In genomic region chr10:95761939-95762492, GRCh38 we compare ENCODE assay signal across 24 cellular contexts. TPM values are rescaled to one million over a fixed set of nuclear protein-coding genes. Genes with fewer than 3 reads are reported as not detected.
DNase-seq lines count a peak whose midpoint lies in the region; ATAC-seq and TF ChIP-seq lines count a peak whose summit lies in the region.
"Had no signal": no experiment of that assay in that cellular context is flagged by ENCODE, and none has a peak within 500 bp of the region (broad histone marks: within the 10 kb centered on the region; RNA-seq: fewer than 3 reads in every experiment).

No MANE protein-coding gene starts in this region.

- H3K27ac ChIP-seq in gastroesophageal sphincter (peak overlapping the region in 3 of 4 donors; percentile 36 to 55 (median 54)), tibial artery (peak overlapping the region; percentile 48 to 57)
- H3K27ac ChIP-seq: PC-9, right lobe of liver, SJCRH30 had no signal

- peaks cover 12% of the 10 kb centered on the region for H3K36me3 Mint-ChIP-seq in activated CD4-positive, alpha-beta T cell treated with anti-CD3 and anti-CD28 coated beads, Interleukin-2, amount 10 ng/mL, durations not matched to agents 24 days and 14 days (ENCODE audit: low read depth)
- H3K36me3 Mint-ChIP-seq in T-helper 2 cell treated with Interferon-gamma antibody and Interleukin-4, amounts not matched to agents 5 μg/mL and 100 μg/mL, for 36 hours (ENCODE audit: low read depth): peaks cover 26% of the 10 kb centered on the region

- H3K9me3 Mint-ChIP-seq in activated CD4-positive, alpha-beta T cell treated with anti-CD3 and anti-CD28 coated beads, Interleukin-2, amount 10 ng/mL, durations not matched to agents 24 days and 14 days: peaks cover 7% of the 10 kb centered on the region
- H3K9me3 Mint-ChIP-seq in T-helper 2 cell treated with Interferon-gamma antibody and Interleukin-4, amounts not matched to agents 5 μg/mL and 100 μg/mL, for 36 hours: peaks cover 15% of the 10 kb centered on the region

- TF ChIP-seq POLR2A in gastroesophageal sphincter (IDR thresholded peaks at IDR 0.05): no peak

- peaks cover 2% of the 10 kb centered on the region for H3K27me3 Mint-ChIP-seq in activated CD4-positive, alpha-beta T cell treated with anti-CD3 and anti-CD28 coated beads, Interleukin-2, amount 10 ng/mL, durations not matched to agents 24 days and 14 days
- H3K27me3 Mint-ChIP-seq in T-helper 2 cell treated with Interferon-gamma antibody and Interleukin-4, amounts not matched to agents 5 μg/mL and 100 μg/mL, for 36 hours (ENCODE audit: low read depth): peaks cover 2% of the 10 kb centered on the region

- no peak for TF ChIP-seq CTCF in gastroesophageal sphincter (IDR thresholded peaks at IDR 0.05)
- no peak for TF ChIP-seq CTCF in tibial artery (IDR thresholded peaks at IDR 0.05)

- H3K4me3 ChIP-seq in gastroesophageal sphincter (no peak overlapping the region), tibial artery (no peak overlapping the region)
- H3K4me3 ChIP-seq: ascending aorta, PC-9, right lobe of liver, SJCRH30 had no signal

- peak overlapping the region; percentile 71 for H3K27ac Mint-ChIP-seq in activated CD4-positive, alpha-beta T cell treated with anti-CD3 and anti-CD28 coated beads, Interleukin-2, amount 10 ng/mL, durations not matched to agents 24 days and 14 days
- H3K27ac Mint-ChIP-seq in T-helper 2 cell treated with Interferon-gamma antibody and Interleukin-4, amounts not matched to agents 5 μg/mL and 100 μg/mL, for 36 hours: peak overlapping the region; percentile 64

- peaks cover 19% of the 10 kb centered on the region for H3K4me1 Mint-ChIP-seq in activated CD4-positive, alpha-beta T cell treated with anti-CD3 and anti-CD28 coated beads, Interleukin-2, amount 10 ng/mL, durations not matched to agents 24 days and 14 days
- H3K4me1 Mint-ChIP-seq in T-helper 2 cell treated with Interferon-gamma antibody and Interleukin-4, amounts not matched to agents 5 μg/mL and 100 μg/mL, for 36 hours (ENCODE audit: low read depth): peaks cover 31% of the 10 kb centered on the region

- TF ChIP-seq EP300 in gastroesophageal sphincter (IDR thresholded peaks at IDR 0.05): no peak

- intact Hi-C loops in activated CD4-positive, alpha-beta T cell treated with anti-CD3 and anti-CD28 coated beads, Interleukin-2, amount 10 ng/mL, durations not matched to agents 24 days and 14 days (cut with micrococcal nuclease): no loop called here
- intact Hi-C loops in tibial artery (cut with DNase I; ENCODE audit: low total_unique reads): no loop called here

- no peak for ATAC-seq in gastroesophageal sphincter
- ATAC-seq in HG03378 (IDR thresholded peaks at IDR 0.05; ENCODE audit: unreplicated experiment): no peak
- ATAC-seq: left cardiac atrium, right lobe of liver had no signal

- H3K9me3 ChIP-seq in gastroesophageal sphincter: no peaks in the 10 kb centered on the region
- no peaks in the 10 kb centered on the region for H3K9me3 ChIP-seq in tibial artery
- H3K9me3 ChIP-seq: ascending aorta, right lobe of liver, SJCRH30 had no signal

- H3K27me3 ChIP-seq in gastroesophageal sphincter (no peaks in the 10 kb centered on the region), tibial artery (no peaks in the 10 kb centered on the region)
- H3K27me3 ChIP-seq: ascending aorta, right lobe of liver, SJCRH30 had no signal

- 32 to 70% methylated on average over 2 to 3 of the region's 3 CpGs for WGBS in gastroesophageal sphincter (ENCODE audit: low coverage in 1 of 2), 2 donors

- peak overlapping the region; percentile 28 for H3K4me3 Mint-ChIP-seq in activated CD4-positive, alpha-beta T cell treated with anti-CD3 and anti-CD28 coated beads, Interleukin-2, amount 10 ng/mL, durations not matched to agents 24 days and 14 days
- H3K4me3 Mint-ChIP-seq in T-helper 2 cell treated with Interferon-gamma antibody and Interleukin-4, amounts not matched to agents 5 μg/mL and 100 μg/mL, for 36 hours: peak overlapping the region; percentile 60

- H3K4me1 ChIP-seq in gastroesophageal sphincter (peaks cover 15 to 51% (median 15%) of the 10 kb centered on the region in 3 donors), tibial artery (peaks cover 0 to 72% (median 24%) of the 10 kb centered on the region in 4 donors)
- H3K4me1 ChIP-seq: right lobe of liver, SJCRH30 had no signal

- H3K36me3 ChIP-seq in gastroesophageal sphincter: no peaks in the 10 kb centered on the region
- H3K36me3 ChIP-seq in tibial artery: peaks cover 0 to 8% (median 0%) of the 10 kb centered on the region in 3 donors
- H3K36me3 ChIP-seq: ascending aorta, right lobe of liver, SJCRH30 had no signal

- DNase-seq in activated CD4-positive, alpha-beta T cell treated with anti-CD3 and anti-CD28 coated beads, Interleukin-2, amount 10 ng/mL, durations not matched to agents 24 days and 14 days: no peak
- DNase-seq in activated CD4-positive, alpha-beta T cell treated with anti-CD3 and anti-CD28 coated beads, Interleukin-2, amount 50 U/mL, for 1 hour: no peak
- DNase-seq in T-helper 2 cell treated with Interferon-gamma antibody and Interleukin-4, amounts not matched to agents 5 μg/mL and 100 μg/mL, for 36 hours (ENCODE audit: low spot score): no peak
- DNase-seq in tibial artery: no peak
- no peak for DNase-seq in inferior parietal cortex (ENCODE audit: extremely low spot score)
- DNase-seq in AG20443 (ENCODE audit: low spot score): no peak
- DNase-seq: activated CD4-positive, CD25-positive, alpha-beta regulatory T cell treated with anti-CD3 and anti-CD28 coated beads, Interleukin-2, amount 50 U/mL, for 72 hours; C1 segment of cervical spinal cord; DMS153; foreskin fibroblast; Kasumi-1; left cardiac atrium; NCI-H1092; NCI-H2081 treated with DMSO at 0.1 percent for 48 hours; NCI-H524 treated with DMSO at 0.1 percent for 48 hours; nucleus accumbens; PC-9; right lobe of liver; SJCRH30; stimulated activated CD4-positive, alpha-beta T cell treated with anti-CD3 and anti-CD28 coated beads, Interleukin-1b, Interleukin-23, amount 100 ng/mL, for 48 hours had no signal

RNA-seq across cellular contexts. Expression of gene ENTPD1, which starts 6.1 kb away (rescaled TPM):
- 13.0 and 17.0 TPM in 2 replicates for total RNA-seq in activated CD4-positive, alpha-beta T cell treated with anti-CD3 and anti-CD28 coated beads, Interleukin-2, amount 10 ng/mL, durations not matched to agents 24 days and 14 days
- total RNA-seq in gastroesophageal sphincter: 10 to 100 TPM; 34.4 to 69.7 (median 39.3) TPM
- total RNA-seq: HT1080, PC-9 had no signal
